9 cellular contexts compared by ENCODE assay signal in genomic region chr5:131610198-131611063, GRCh38. TPM values are rescaled to one million over a fixed set of nuclear protein-coding genes. Genes with fewer than 3 reads are reported as not detected.
DNase-seq lines count a peak whose midpoint lies in the region; ATAC-seq and TF ChIP-seq lines count a peak whose summit lies in the region.
"Had no signal": no experiment of that assay in that cellular context is flagged by ENCODE, and none has a peak within 500 bp of the region (broad histone marks: within the 10 kb centered on the region; RNA-seq: fewer than 3 reads in every experiment).

No MANE protein-coding gene starts in this region.

- H4K20me1 ChIP-seq in Karpas-422 (ENCODE audit: insufficient read depth, low read depth, low read length), result peaks cover 30% of the 10 kb centered on the region

- no peaks in the 10 kb centered on the region for H3K9me3 ChIP-seq in Karpas-422 (ENCODE audit: low read length)

- peak; percentile 85 for DNase-seq in HCEC 1CT
- peak; percentile 48 to 69 for DNase-seq in foreskin fibroblast
- DNase-seq in skeletal muscle cell (ENCODE audit: low read depth), result peak; percentile 28
- DNase-seq in Karpas-422, result no peak
- no peak for DNase-seq in activated CD4-positive, alpha-beta T cell treated with anti-CD3 and anti-CD28 coated beads for 48 hours
- DNase-seq in putamen (ENCODE audit: low spot score), result no peak
- no peak for DNase-seq in CD1c-positive myeloid dendritic cell (ENCODE audit: extremely low spot score)

- peaks cover 99% of the 10 kb centered on the region for H3K79me2 ChIP-seq in Karpas-422 (ENCODE audit: low read length)

- peak; percentile 95 for ATAC-seq in SK-N-SH treated with all-trans-retinoic acid at 6 μM for 48 hours
- ATAC-seq: sciatic nerve had no signal

- H3K36me3 ChIP-seq in Karpas-422 (ENCODE audit: insufficient read depth, low read length), result no peaks in the 10 kb centered on the region; the same call in 1 of the 2 replicates

- no peaks in the 10 kb centered on the region for H3K27me3 ChIP-seq in Karpas-422 (ENCODE audit: low read length)

- H3K4me3 ChIP-seq in foreskin fibroblast (ENCODE audit: low read depth in 1 of 2, low read length in 2 of 2) (no peak overlapping the region), skeletal muscle cell (ENCODE audit: low read depth, low read length) (no peak overlapping the region), Karpas-422 (ENCODE audit: low read length) (no peak overlapping the region)

- no peak overlapping the region for H3K27ac ChIP-seq in Karpas-422 (ENCODE audit: low read length)

- no peaks in the 10 kb centered on the region for H3K9me2 ChIP-seq in Karpas-422 (replicated peaks; ENCODE audit: insufficient read depth, low read length)

- no peak for TF ChIP-seq CTCF in foreskin fibroblast (IDR thresholded peaks at IDR 0.05; ENCODE audit: low read depth, low read length)

- peaks cover 17% of the 10 kb centered on the region for H3K4me1 ChIP-seq in Karpas-422 (ENCODE audit: low read length)

- no peak overlapping the region for H3K9ac ChIP-seq in Karpas-422 (ENCODE audit: low read length)

- H2AFZ ChIP-seq in Karpas-422 (ENCODE audit: low read length), result no peak overlapping the region

- no peak overlapping the region for H3K4me2 ChIP-seq in Karpas-422 (ENCODE audit: low read depth, low read length, poor library complexity, severe bottlenecking)

TF ChIP-seq in SK-N-SH treated with all-trans-retinoic acid at 6 μM for 48 hours, 23 proteins besides CTCF, POLR2A, EP300 and RAD21:
- TF ChIP-seq RARB (CRISPR knock-in tag; IDR thresholded peaks at IDR 0.05) (no peak), CSDC2 (CRISPR knock-in tag; IDR thresholded peaks at IDR 0.05) (peak; percentile 76), ISL1 (CRISPR knock-in tag; IDR thresholded peaks at IDR 0.05) (peak; percentile 36; the same call in 1 of the 2 replicates), SNAI2 (CRISPR knock-in tag; IDR thresholded peaks at IDR 0.05) (no peak)

RNA-seq across cellular contexts. Expression of gene RAPGEF6, which starts 24.6 kb away (rescaled TPM):
- total RNA-seq in Karpas-422 (2014; rRNA removed; shearing (Covaris generic); ENCODE audit: low replicate concordance), result 46.8 and 50.7 TPM in 2 replicates

Comparison
In these comparisons a context has a peak if more than half of its experiments do, and no peak if none do; other contexts are left out.
1. DNase-seq: peak in HCEC 1CT (single experiment), foreskin fibroblast (2 of 2) and skeletal muscle cell (single experiment); none in Karpas-422 (single experiment), activated CD4-positive, alpha-beta T cell treated with anti-CD3 and anti-CD28 coated beads for 48 hours (single experiment), putamen (single experiment) and CD1c-positive myeloid dendritic cell (single experiment).